18 cellular contexts compared by ENCODE assay signal in genomic region chr1:100441651-100442050, GRCh38.
DNase-seq lines count a peak whose midpoint lies in the region; ATAC-seq, FAIRE-seq and TF ChIP-seq lines count a peak whose summit lies in the region.
"Had no signal": no experiment of that assay in that cellular context is flagged by ENCODE, and none has a peak within 500 bp of the region (broad histone marks: within the 10 kb centered on the region; RNA-seq: fewer than 3 reads in every experiment).

No MANE protein-coding gene starts in this region.

- peaks cover 3% of the 10 kb centered on the region for H3K79me1 ChIP-seq in mesendoderm (ENCODE audit: low read length)

- H4K5ac ChIP-seq in mesendoderm (ENCODE audit: low read length), result no peak overlapping the region

- H3K79me2 ChIP-seq in Karpas-422 (ENCODE audit: low read length) (peaks cover 29% of the 10 kb centered on the region), mesendoderm (ENCODE audit: control insufficient read depth, insufficient read depth, low read length) (no peaks in the 10 kb centered on the region), HepG2 (ENCODE audit: insufficient read depth, low read length) (no peaks in the 10 kb centered on the region)

- no peaks in the 10 kb centered on the region for H3K27me3 ChIP-seq in CD8-positive, alpha-beta T cell (ENCODE audit: insufficient read depth, low read length)
- H3K27me3 ChIP-seq in Karpas-422 (ENCODE audit: low read length) (no peaks in the 10 kb centered on the region), endodermal cell (ENCODE audit: control insufficient read depth, insufficient read depth, low read length, poor library complexity, severe bottlenecking) (no peaks in the 10 kb centered on the region), mesendoderm (ENCODE audit: insufficient read depth, low read length, poor library complexity) (no peaks in the 10 kb centered on the region), HepG2 (ENCODE audit: control insufficient read depth in 1 of 2, insufficient read depth in 2 of 2, low read length in 2 of 2) (no peaks in the 10 kb centered on the region)
- H3K27me3 ChIP-seq: BE2C, testis had no signal

- no peak overlapping the region for H3K23ac ChIP-seq in mesendoderm (ENCODE audit: low read length)

- no peak overlapping the region for H3K56ac ChIP-seq in mesendoderm (ENCODE audit: low read length)

- no peaks in the 10 kb centered on the region for H4K20me1 ChIP-seq in Karpas-422 (ENCODE audit: insufficient read depth, low read depth, low read length)
- no peaks in the 10 kb centered on the region for H4K20me1 ChIP-seq in HepG2 (ENCODE audit: insufficient read depth, low read length)

- H3K18ac ChIP-seq in mesendoderm (ENCODE audit: low read length), result no peak overlapping the region

- peak overlapping the region; percentile 90 for H3K27ac Mint-ChIP-seq in CD8-positive, alpha-beta T cell
- H3K27ac Mint-ChIP-seq in activated CD8-positive, alpha-beta T cell treated with anti-CD3 and anti-CD28 coated beads for 36 hours, result peak overlapping the region; percentile 88
- peak overlapping the region; percentile 21 for H3K27ac Mint-ChIP-seq in endodermal cell

- 94 to 100% methylated on average over 1 of the region's 1 CpG for WGBS in endodermal cell (ENCODE audit: insufficient coverage in 1 of 2, insufficient read length in 1 of 2), 2 experiments
- no CpG with 5 or more reads among the region's 1 CpG for WGBS in mesendoderm (ENCODE audit: extremely low coverage, insufficient coverage, low lambda C conversion rate)
- 92% methylated on average over 1 of the region's 1 CpG for WGBS in HepG2 (ENCODE audit: low lambda C conversion rate)

- peaks cover 82% of the 10 kb centered on the region for H3K4me1 Mint-ChIP-seq in CD8-positive, alpha-beta T cell (ENCODE audit: low read depth)
- peaks cover 78% of the 10 kb centered on the region for H3K4me1 Mint-ChIP-seq in activated CD8-positive, alpha-beta T cell treated with anti-CD3 and anti-CD28 coated beads for 36 hours (ENCODE audit: low read depth)
- peaks cover 36% of the 10 kb centered on the region for H3K4me1 Mint-ChIP-seq in endodermal cell

- no peak overlapping the region for H2AK5ac ChIP-seq in mesendoderm (ENCODE audit: low read length)

- no peak overlapping the region for H2BK120ac ChIP-seq in mesendoderm (ENCODE audit: low read depth, low read length)

- no peaks in the 10 kb centered on the region for H3K9me3 Mint-ChIP-seq in CD8-positive, alpha-beta T cell
- no peaks in the 10 kb centered on the region for H3K9me3 Mint-ChIP-seq in activated CD8-positive, alpha-beta T cell treated with anti-CD3 and anti-CD28 coated beads for 36 hours
- no peaks in the 10 kb centered on the region for H3K9me3 Mint-ChIP-seq in endodermal cell

- H3K36me3 ChIP-seq in CD8-positive, alpha-beta T cell (ENCODE audit: insufficient read depth, low read length), result no peaks in the 10 kb centered on the region
- H3K36me3 ChIP-seq in Karpas-422 (ENCODE audit: insufficient read depth, low read length), result peaks cover 11% of the 10 kb centered on the region; the same call in 1 of the 2 replicates
- H3K36me3 ChIP-seq in endodermal cell (ENCODE audit: control insufficient read depth, insufficient read depth, low read length), result peaks cover 36% of the 10 kb centered on the region
- no peaks in the 10 kb centered on the region for H3K36me3 ChIP-seq in mesendoderm (ENCODE audit: control insufficient read depth, insufficient read depth, low read length)
- no peaks in the 10 kb centered on the region for H3K36me3 ChIP-seq in HepG2 (replicated peaks in 1 of 2; ENCODE audit: control insufficient read depth in 1 of 2, insufficient read depth in 2 of 2, low read length in 2 of 2)

- peaks cover 33% of the 10 kb centered on the region for H3K36me3 Mint-ChIP-seq in CD8-positive, alpha-beta T cell
- peaks cover 22% of the 10 kb centered on the region for H3K36me3 Mint-ChIP-seq in activated CD8-positive, alpha-beta T cell treated with anti-CD3 and anti-CD28 coated beads for 36 hours (ENCODE audit: low read depth)
- H3K36me3 Mint-ChIP-seq in endodermal cell (ENCODE audit: low read depth), result peaks cover 8% of the 10 kb centered on the region

- FAIRE-seq in HepG2 (lab: Jason Lieb, UNC), result no peak
- FAIRE-seq: bronchial epithelial cell had no signal

- no peak overlapping the region for H2BK5ac ChIP-seq in mesendoderm (ENCODE audit: low read length)

- H3K9me2 ChIP-seq in Karpas-422 (replicated peaks; ENCODE audit: insufficient read depth, low read length), result no peaks in the 10 kb centered on the region

- H3K9me3 ChIP-seq in CD8-positive, alpha-beta T cell (ENCODE audit: low read length), result no peaks in the 10 kb centered on the region
- H3K9me3 ChIP-seq in Karpas-422 (ENCODE audit: low read length) (no peaks in the 10 kb centered on the region), endodermal cell (ENCODE audit: control insufficient read depth, low read length) (no peaks in the 10 kb centered on the region), HepG2 (ENCODE audit: low read length) (no peaks in the 10 kb centered on the region)
- H3K9me3 ChIP-seq: BE2C, psoas muscle, testis had no signal

- intact Hi-C loops in CD8-positive, alpha-beta T cell (cut with DNase I, micrococcal nuclease), result loop anchor here in 1 of 2 experiments (2.0 kb wide), 2 partner anchors 13 to 17 kb away; no protein-coding TSS in a partner anchor
- intact Hi-C loops in activated CD8-positive, alpha-beta T cell treated with anti-CD3 and anti-CD28 coated beads for 36 hours (cut with micrococcal nuclease), result loop anchor here (1.0 to 5.0 kb wide), 3 partner anchors 45 to 309 kb away; partner anchors contain the start of genes SASS6 and TRMT13
- intact Hi-C loops in HepG2 (cut with micrococcal nuclease; ENCODE audit: unreplicated experiment), result no loop called here

- H3K4me1 ChIP-seq in CD8-positive, alpha-beta T cell (ENCODE audit: insufficient read depth, low read length), result peaks cover 82% of the 10 kb centered on the region
- H3K4me1 ChIP-seq in Karpas-422 (ENCODE audit: low read length) (peaks cover 30% of the 10 kb centered on the region), endodermal cell (ENCODE audit: control insufficient read depth, insufficient read depth, low read length) (peaks cover 16% of the 10 kb centered on the region), mesendoderm (ENCODE audit: control insufficient read depth, low read depth, low read length) (peaks cover 6% of the 10 kb centered on the region), HepG2 (ENCODE audit: insufficient read depth, low read length) (no peaks in the 10 kb centered on the region)

- H2AFZ ChIP-seq in Karpas-422 (ENCODE audit: low read length) (peak overlapping the region; percentile 63; the same call in 1 of the 2 replicates), HepG2 (ENCODE audit: low read length) (no peak overlapping the region)

- no peak for TF ChIP-seq EP300 in HepG2 (IDR thresholded peaks at IDR 0.05; ENCODE audit: low read depth in 2 of 2, low read length in 2 of 2)
- TF ChIP-seq EP300 in HepG2 (CRISPR knock-in tag; IDR thresholded peaks at IDR 0.05; ENCODE audit: borderline replicate concordance), result no peak

- TF ChIP-seq RAD21 in HepG2 (CRISPR knock-in tag; IDR thresholded peaks at IDR 0.05), result no peak

- POLR2A ChIA-PET in CD8-positive, alpha-beta T cell (lab: Charles Lee), result interaction anchor here (0.6 to 4.3 kb wide), 5 partner anchors 12 to 309 kb away, joined by 3 to 34 read pairs (median 8); partner anchors contain the start of genes CDC14A, SASS6 and TRMT13
- POLR2A ChIA-PET in activated CD8-positive, alpha-beta T cell treated with anti-CD3 and anti-CD28 coated beads for 36 hours (lab: Charles Lee), result interaction anchor here (0.7 kb wide), 1 partner anchor 92 kb away, joined by 3 read pairs; no protein-coding TSS in a partner anchor
- POLR2A ChIA-PET in HepG2 (lab: Yijun Ruan, JAX), result no interaction called here

- DNase-seq in CD8-positive, alpha-beta T cell, result peak in 2 of 7 experiments; percentile 29 to 43
- DNase-seq in Karpas-422 (no peak), endodermal cell (no peak), mesendoderm (no peak), HepG2 (ENCODE audit: low spot score) (no peak), pons (ENCODE audit: low spot score) (no peak), SW480 (ENCODE audit: low spot score) (no peak)
- DNase-seq in activated CD8-positive, alpha-beta T cell treated with anti-CD3 and anti-CD28 coated beads for 36 hours, result peak; percentile 65
- DNase-seq: BE2C; effector CD8-positive, alpha-beta T cell; HCEC 1CT; left colon; NCI-H2107; NCI-H526; psoas muscle; SW 1271; testis had no signal

- H3K4me3 Mint-ChIP-seq in CD8-positive, alpha-beta T cell, result peak overlapping the region; percentile 15
- peak overlapping the region; percentile 7 for H3K4me3 Mint-ChIP-seq in activated CD8-positive, alpha-beta T cell treated with anti-CD3 and anti-CD28 coated beads for 36 hours
- no peak overlapping the region for H3K4me3 Mint-ChIP-seq in endodermal cell

- peak overlapping the region; percentile 50 for H3K27ac ChIP-seq in CD8-positive, alpha-beta T cell (ENCODE audit: low read depth, low read length)
- H3K27ac ChIP-seq in Karpas-422 (ENCODE audit: low read length) (peak overlapping the region; percentile 17; the same call in 1 of the 2 replicates), endodermal cell (ENCODE audit: low read depth, low read length) (no peak overlapping the region), mesendoderm (ENCODE audit: low read depth, low read length) (no peak overlapping the region), HepG2 (ENCODE audit: extremely low read length, insufficient read depth, low read length) (no peak overlapping the region)
- H3K27ac ChIP-seq: psoas muscle, testis had no signal

- BruUV-seq in HepG2 (replicated peaks; lab: Mats Ljungman, UMichigan), result no TSS peak

- H3K4me2 ChIP-seq in Karpas-422 (ENCODE audit: low read depth, low read length, poor library complexity, severe bottlenecking) (peak overlapping the region; percentile 12), mesendoderm (ENCODE audit: low read length) (no peak overlapping the region), HepG2 (ENCODE audit: low read depth, low read length) (no peak overlapping the region)

- TF ChIP-seq POLR2A in HepG2 (IDR thresholded peaks at IDR 0.05; ENCODE audit: insufficient read depth in 1 of 2, low read depth in 2 of 2, low read length in 2 of 2), result no peak

- H3K4ac ChIP-seq in mesendoderm (ENCODE audit: low read depth, low read length), result no peak overlapping the region

- H3K27me3 Mint-ChIP-seq in CD8-positive, alpha-beta T cell (ENCODE audit: low read depth), result no peaks in the 10 kb centered on the region
- no peaks in the 10 kb centered on the region for H3K27me3 Mint-ChIP-seq in activated CD8-positive, alpha-beta T cell treated with anti-CD3 and anti-CD28 coated beads for 36 hours
- H3K27me3 Mint-ChIP-seq in endodermal cell (ENCODE audit: insufficient read depth), result no peaks in the 10 kb centered on the region

- H3K9ac ChIP-seq in Karpas-422 (ENCODE audit: low read length) (no peak overlapping the region), endodermal cell (ENCODE audit: extremely low read depth, low read length, poor library complexity, severe bottlenecking) (no peak overlapping the region), mesendoderm (ENCODE audit: low read length) (no peak overlapping the region), HepG2 (ENCODE audit: insufficient read depth, low read depth, low read length) (no peak overlapping the region)

- in situ Hi-C loops in HepG2 (cut with HindIII; ENCODE audit: extremely low pct_ligation_motif_present, low pct_unique_long_range_greater_than_20kb), result no loop called here

- peak; percentile 32 for ATAC-seq in CD8-positive, alpha-beta T cell
- ATAC-seq in activated CD8-positive, alpha-beta T cell treated with anti-CD3 and anti-CD28 coated beads for 36 hours, result peak; percentile 31
- no peak for ATAC-seq in HepG2
- ATAC-seq: left colon, psoas muscle had no signal

- no peak overlapping the region for H3K4me3 ChIP-seq in CD8-positive, alpha-beta T cell (ENCODE audit: low read depth, low read length)
- H3K4me3 ChIP-seq in Karpas-422 (ENCODE audit: low read length) (no peak overlapping the region), endodermal cell (ENCODE audit: low read length) (no peak overlapping the region), mesendoderm (ENCODE audit: low read length) (no peak overlapping the region), HepG2 (replicated peaks in 1 of 3; ENCODE audit: insufficient read depth in 1 of 3, low read depth in 2 of 3, low read length in 3 of 3) (no peak overlapping the region)
- H3K4me3 ChIP-seq: psoas muscle, testis had no signal

- CTCF ChIA-PET in CD8-positive, alpha-beta T cell (lab: Charles Lee), result interaction anchor here (1.2 kb wide), 2 partner anchors 13 to 15 kb away, joined by 3 to 5 read pairs; no protein-coding TSS in a partner anchor
- CTCF ChIA-PET in activated CD8-positive, alpha-beta T cell treated with anti-CD3 and anti-CD28 coated beads for 36 hours (lab: Charles Lee), result interaction anchor here (1.0 to 3.5 kb wide), 4 partner anchors 12 to 89 kb away, joined by 3 to 15 read pairs (median 3); partner anchors contain the start of gene CDC14A
- CTCF ChIA-PET in HepG2 (lab: Yijun Ruan, JAX; ENCODE audit: low intra/inter-chr PET ratio, low total read pairs), result no interaction called here

- no peak for TF ChIP-seq CTCF in CD8-positive, alpha-beta T cell (IDR thresholded peaks at IDR 0.05)
- no peak for TF ChIP-seq CTCF in activated CD8-positive, alpha-beta T cell treated with anti-CD3 and anti-CD28 coated beads for 36 hours (IDR thresholded peaks at IDR 0.05)
- TF ChIP-seq CTCF in endodermal cell (conservative IDR thresholded peaks at IDR 0.05), result no peak
- TF ChIP-seq CTCF in HepG2 (CRISPR knock-in tag; IDR thresholded peaks at IDR 0.05), result no peak

- H4K8ac ChIP-seq in mesendoderm (ENCODE audit: low read depth, low read length), result no peak overlapping the region

- H2BK15ac ChIP-seq in mesendoderm (replicated peaks; ENCODE audit: low read depth), result no peak overlapping the region

Comparison
In these comparisons a context has a peak if more than half of its experiments do, and no peak if none do; other contexts are left out.
1. H3K27ac ChIP-seq: peak in CD8-positive, alpha-beta T cell (single experiment) and Karpas-422 (single experiment); none in endodermal cell (single experiment), mesendoderm (single experiment) and HepG2 (single experiment).
2. H3K27ac Mint-ChIP-seq: peak in every context shown above with its lines; median percentile 90 in CD8-positive, alpha-beta T cell; 88 in activated CD8-positive, alpha-beta T cell treated with anti-CD3 and anti-CD28 coated beads for 36 hours; 21 in endodermal cell.